In the genomic region with DNA sequence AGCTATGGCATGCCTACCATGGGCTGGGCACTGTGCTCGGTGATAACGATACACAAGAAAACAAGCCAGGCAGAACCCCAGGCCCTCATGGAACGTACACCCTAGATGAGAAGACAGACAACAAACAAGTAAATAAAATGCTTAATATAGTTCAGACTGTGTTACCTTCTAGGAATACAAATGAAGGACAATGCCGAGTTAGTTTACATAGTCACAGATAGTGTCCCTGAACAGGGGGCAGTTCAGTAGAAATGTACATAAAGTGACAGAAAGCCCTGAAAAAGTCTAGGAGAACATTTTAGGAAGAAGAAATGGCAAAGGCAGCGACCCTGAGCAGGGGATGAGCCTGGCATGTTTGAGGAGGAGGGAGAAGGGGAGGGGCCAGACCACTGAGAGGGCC, we compare ENCODE assay signal across 15 cellular contexts.
"Had no signal": no experiment of that assay in that cellular context is flagged by ENCODE, and none has a peak within 500 bp of the region (broad histone marks: within the 10 kb centered on the region; RNA-seq: fewer than 3 reads in every experiment).

No MANE protein-coding gene starts in this region.

- H3K27ac Mint-ChIP-seq: activated B cell treated with CpG ODN at 0.5 μM for 24 hours; memory B cell; stimulated activated memory B cell treated with anti-CD40 and anti-IgM and Interleukin-4, amounts not matched to agents 10 μg/mL and 1 μg/mL and 100 μg/mL, for 72 hours had no signal

- H3K4me3 ChIP-seq: gastroesophageal sphincter, left ventricle myocardium inferior, pancreas, transverse colon had no signal

- ATAC-seq: gastroesophageal sphincter; pancreas; stimulated activated memory B cell treated with anti-CD40 and anti-IgM and Interleukin-4, amounts not matched to agents 10 μg/mL and 1 μg/mL and 100 μg/mL, for 72 hours had no signal

- H3K27ac ChIP-seq: left ventricle myocardium inferior, pancreas had no signal

- H3K27me3 ChIP-seq: gastroesophageal sphincter, pancreas, transverse colon had no signal

- H3K4me3 Mint-ChIP-seq: activated B cell treated with CpG ODN at 0.5 μM for 24 hours; memory B cell; neural crest cell; stimulated activated memory B cell treated with anti-CD40 and anti-IgM and Interleukin-4, amounts not matched to agents 10 μg/mL and 1 μg/mL and 100 μg/mL, for 72 hours had no signal

- DNase-seq: activated B cell treated with CpG ODN at 0.5 μM for 24 hours; activated gamma-delta T cell treated with Interleukin-2 at 50 U/mL for 16 hours; activated T-cell treated with anti-CD3 and anti-CD28 coated beads, Interleukin-2, amount 50 U/mL, for 48 hours; aorta; effector CD4-positive, alpha-beta T cell; kidney; left ventricle myocardium inferior; pancreas; small intestine; T-helper 2 cell; transverse colon had no signal

- H3K9me3 ChIP-seq: gastroesophageal sphincter, left ventricle myocardium inferior, pancreas, transverse colon had no signal

- H3K9me3 Mint-ChIP-seq: activated B cell treated with CpG ODN at 0.5 μM for 24 hours; memory B cell; neural crest cell; stimulated activated memory B cell treated with anti-CD40 and anti-IgM and Interleukin-4, amounts not matched to agents 10 μg/mL and 1 μg/mL and 100 μg/mL, for 72 hours had no signal

- H3K4me1 Mint-ChIP-seq: neural crest cell had no signal

- H3K27me3 Mint-ChIP-seq: activated B cell treated with CpG ODN at 0.5 μM for 24 hours; memory B cell; stimulated activated memory B cell treated with anti-CD40 and anti-IgM and Interleukin-4, amounts not matched to agents 10 μg/mL and 1 μg/mL and 100 μg/mL, for 72 hours had no signal
